ENCODE assay signal across 14 cellular contexts in the genomic region with DNA sequence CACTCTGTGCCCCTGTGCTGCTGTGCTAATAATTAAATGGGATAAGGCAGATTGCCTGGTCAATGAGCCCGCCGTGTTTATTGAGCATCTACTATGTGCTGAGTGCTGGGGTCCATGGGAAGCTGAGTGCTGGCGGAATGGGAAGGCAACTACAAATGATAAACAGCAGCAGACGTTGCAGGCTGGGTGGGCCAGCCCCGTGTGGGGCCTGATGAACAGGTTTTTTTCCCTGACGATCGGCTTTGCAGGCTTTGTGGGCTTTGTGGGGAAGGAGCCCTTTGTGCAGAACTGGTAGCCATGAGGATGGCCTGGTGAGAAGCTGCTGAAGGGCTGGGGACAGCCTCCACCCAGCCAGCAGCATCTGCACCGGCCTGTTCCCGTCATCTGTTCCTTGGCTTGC.
"Had no signal": no experiment of that assay in that cellular context is flagged by ENCODE, and none has a peak within 500 bp of the region (broad histone marks: within the 10 kb centered on the region; RNA-seq: fewer than 3 reads in every experiment).

No MANE protein-coding gene starts in this region.

- H3K9me3 ChIP-seq: breast epithelium, heart left ventricle, SJCRH30 had no signal

- H3K27ac ChIP-seq: breast epithelium, SJCRH30, skin epidermis had no signal

- H3K36me3 ChIP-seq: breast epithelium, heart left ventricle, SJCRH30 had no signal

- H3K9me3 Mint-ChIP-seq: activated CD4-positive, alpha-beta T cell treated with anti-CD3 and anti-CD28 coated beads, Interleukin-2, amount 10 ng/mL, durations not matched to agents 7 days and 5 days; activated T-helper 1 cell treated with anti-CD3 and anti-CD28 coated beads, Interleukin-12 subunit alpha, Interleukin-12 subunit beta, Interleukin-2, Interleukin-4 antibody, amounts not matched to agents 30 ng/mL and 10 ng/mL and 1 ng/mL, durations not matched to agents 14 hours and 24 hours and 36 hours; dendritic cell treated with granulocyte-macrophage colony-stimulating factor and Interleukin-4, amounts not matched to agents 40 ng/mL and 50 ng/mL, for 4 days; natural killer cell treated with Interleukin-12 subunit alpha and Interleukin-12 subunit beta and Interleukin-15 and Interleukin-18, amount 100 ng/mL, for 72 hours had no signal

- ATAC-seq: heart left ventricle; natural killer cell treated with Interleukin-12 subunit alpha and Interleukin-12 subunit beta and Interleukin-15 and Interleukin-18, amount 100 ng/mL, for 72 hours had no signal

- DNase-seq: activated CD4-positive, alpha-beta T cell treated with anti-CD3 and anti-CD28 coated beads, Interleukin-2, amount 10 ng/mL, durations not matched to agents 7 days and 5 days; activated CD8-positive, alpha-beta memory T cell treated with anti-CD3 and anti-CD28 coated beads for 24 hours; activated naive CD4-positive, alpha-beta T cell; effector memory CD4-positive, alpha-beta T cell; foreskin melanocyte; SJCRH30; stimulated activated CD4-positive, alpha-beta T cell treated with anti-CD3 and anti-CD28 coated beads, Interleukin-4, amount 100 ng/mL, for 24 hours; stimulated activated naive CD4-positive, alpha-beta T cell treated with Interleukin-2 at 50 U/mL for 16 hours had no signal

- H3K4me3 ChIP-seq: breast epithelium, heart left ventricle, SJCRH30, skin epidermis had no signal

- H3K36me3 Mint-ChIP-seq: natural killer cell treated with Interleukin-12 subunit alpha and Interleukin-12 subunit beta and Interleukin-15 and Interleukin-18, amount 100 ng/mL, for 72 hours had no signal

- H3K4me3 Mint-ChIP-seq: activated CD4-positive, alpha-beta T cell treated with anti-CD3 and anti-CD28 coated beads, Interleukin-2, amount 10 ng/mL, durations not matched to agents 7 days and 5 days; activated T-helper 1 cell treated with anti-CD3 and anti-CD28 coated beads, Interleukin-12 subunit alpha, Interleukin-12 subunit beta, Interleukin-2, Interleukin-4 antibody, amounts not matched to agents 30 ng/mL and 10 ng/mL and 1 ng/mL, durations not matched to agents 14 hours and 24 hours and 36 hours; dendritic cell treated with granulocyte-macrophage colony-stimulating factor and Interleukin-4, amounts not matched to agents 40 ng/mL and 50 ng/mL, for 4 days; natural killer cell treated with Interleukin-12 subunit alpha and Interleukin-12 subunit beta and Interleukin-15 and Interleukin-18, amount 100 ng/mL, for 72 hours had no signal

- H3K27me3 ChIP-seq: breast epithelium, SJCRH30 had no signal

- H3K27ac Mint-ChIP-seq: activated CD4-positive, alpha-beta T cell treated with anti-CD3 and anti-CD28 coated beads, Interleukin-2, amount 10 ng/mL, durations not matched to agents 7 days and 5 days; activated T-helper 1 cell treated with anti-CD3 and anti-CD28 coated beads, Interleukin-12 subunit alpha, Interleukin-12 subunit beta, Interleukin-2, Interleukin-4 antibody, amounts not matched to agents 30 ng/mL and 10 ng/mL and 1 ng/mL, durations not matched to agents 14 hours and 24 hours and 36 hours; dendritic cell treated with granulocyte-macrophage colony-stimulating factor and Interleukin-4, amounts not matched to agents 40 ng/mL and 50 ng/mL, for 4 days; natural killer cell treated with Interleukin-12 subunit alpha and Interleukin-12 subunit beta and Interleukin-15 and Interleukin-18, amount 100 ng/mL, for 72 hours had no signal
